In genomic region chr10:71218046-71218832, GRCh38 we compare ENCODE assay signal across 8 cellular contexts. TPM values are rescaled to one million over a fixed set of nuclear protein-coding genes. Genes with fewer than 3 reads are reported as not detected.
A peak's percentile ranks its signal among the peaks of the same experiment; 100 is the strongest.
DNase-seq lines count a peak whose midpoint lies in the region; ATAC-seq and TF ChIP-seq lines count a peak whose summit lies in the region.

No MANE protein-coding gene starts in this region.

- peak; percentile 5 for DNase-seq in activated CD4-positive, CD25-positive, alpha-beta regulatory T cell treated with anti-CD3 and anti-CD28 coated beads, Interleukin-2, amount 50 U/mL, for 72 hours
- peak; percentile 67 for DNase-seq in astrocyte of the hippocampus (ENCODE audit: low read depth, low spot score)
- no peak for DNase-seq in kidney epithelial cell (ENCODE audit: low read depth)
- no peak for DNase-seq in GF-D8 (lab: John Stamatoyannopoulos, UW)
- no peak for DNase-seq in activated CD4-positive, alpha-beta T cell treated with anti-CD3 and anti-CD28 coated beads, Interleukin-2, amount 50 U/mL, for 48 hours

- H3K27me3 ChIP-seq in kidney epithelial cell (ENCODE audit: control insufficient read depth, insufficient read depth, low read length): peaks cover 12% of the 10 kb centered on the region
- H3K27me3 ChIP-seq in thymus (ENCODE audit: control insufficient read depth, insufficient read depth): peaks cover 23% of the 10 kb centered on the region

- 88% methylated on average over 5 of the region's 5 CpGs for WGBS in thymus

- no peak for ATAC-seq in activated CD4-positive, CD25-positive, alpha-beta regulatory T cell treated with anti-CD3 and anti-CD28 coated beads, Interleukin-2, amount 50 U/mL, for 24 hours
- no peak for ATAC-seq in GM18907 (IDR thresholded peaks at IDR 0.05; ENCODE audit: unreplicated experiment)

- no peak for TF ChIP-seq CTCF in kidney epithelial cell (IDR thresholded peaks at IDR 0.05; ENCODE audit: insufficient read depth, low read length, poor library complexity, severe bottlenecking)

- no peaks in the 10 kb centered on the region for H3K9me3 ChIP-seq in thymus (ENCODE audit: control insufficient read depth)

- peak overlapping the region; percentile 9 for H3K27ac ChIP-seq in thymus (ENCODE audit: low read depth)

- H3K4me1 ChIP-seq in thymus (ENCODE audit: control insufficient read depth, insufficient read depth, low read length): peaks cover 11% of the 10 kb centered on the region

- peak overlapping the region; percentile 30 for H3K4me3 ChIP-seq in kidney epithelial cell (ENCODE audit: low read depth, low read length)
- peak overlapping the region; percentile 50 for H3K4me3 ChIP-seq in thymus (ENCODE audit: low read length)

- H3K36me3 ChIP-seq in kidney epithelial cell (ENCODE audit: control insufficient read depth, insufficient read depth, low read length): no peaks in the 10 kb centered on the region
- no peaks in the 10 kb centered on the region for H3K36me3 ChIP-seq in thymus (ENCODE audit: control insufficient read depth, insufficient read depth)

RNA-seq across cellular contexts. Expression of gene UNC5B, which starts 5.9 kb away (rescaled TPM):
- total RNA-seq in kidney epithelial cell: 26.9 and 27.5 TPM in 2 replicates
- polyA plus RNA-seq in thymus: 2.2 TPM

Comparison
In these comparisons a context has a peak if more than half of its experiments do, and no peak if none do; other contexts are left out.
1. DNase-seq: peak in activated CD4-positive, CD25-positive, alpha-beta regulatory T cell treated with anti-CD3 and anti-CD28 coated beads, Interleukin-2, amount 50 U/mL, for 72 hours (single experiment) and astrocyte of the hippocampus (single experiment); none in kidney epithelial cell (single experiment), GF-D8 (single experiment) and activated CD4-positive, alpha-beta T cell treated with anti-CD3 and anti-CD28 coated beads, Interleukin-2, amount 50 U/mL, for 48 hours (0 of 2).